Comparison of ENCODE assay signal across 8 cellular contexts in genomic region chr1:67430358-67431155, GRCh38. TPM values are rescaled to one million over a fixed set of nuclear protein-coding genes. Genes with fewer than 3 reads are reported as not detected.
DNase-seq lines count a peak whose midpoint lies in the region; ATAC-seq and TF ChIP-seq lines count a peak whose summit lies in the region.

TSS of gene SERBP1 (minus strand) at chr1:67430402. CDS start at chr1:67430300, 102 bp downstream.

- peak within 1 kb of the TSS; percentile 70 for H3K4me2 ChIP-seq in KMS-11

- H3K79me2 ChIP-seq in KMS-11 (ENCODE audit: insufficient read depth, low read depth) = peaks cover 47% of the 10 kb centered on the region

- peak within 1 kb of the TSS; percentile 78 for H2AFZ ChIP-seq in KMS-11 (ENCODE audit: low read depth)

- H3K4me1 ChIP-seq in KMS-11 (ENCODE audit: low read depth, poor library complexity, severe bottlenecking) (peaks cover 32% of the 10 kb centered on the region), Peyer's patch (peaks cover 0 to 24% (median 6%) of the 10 kb centered on the region in 4 donors), muscle layer of duodenum (ENCODE audit: control insufficient read depth in 1 of 2, insufficient read depth in 2 of 2, low read length in 2 of 2) (peaks cover 0 to 38% of the 10 kb centered on the region in 2 donors)

- peaks cover 31% of the 10 kb centered on the region for H4K20me1 ChIP-seq in KMS-11 (ENCODE audit: insufficient read depth)

- DNase-seq in DMS53 (lab: John Stamatoyannopoulos, UW) (peak; percentile 100), Peyer's patch (peak; percentile 96 to 98 (median 96))
- DNase-seq in activated T-cell treated with anti-CD3 and anti-CD28 coated beads, Interleukin-2, amount 50 U/mL, for 48 hours = peak; percentile 95 to 96
- DNase-seq in stimulated activated CD8-positive, alpha-beta memory T cell treated with anti-CD3 and anti-CD28 coated beads, Interleukin-7, amount 100 ng/mL, for 4 hours (ENCODE audit: low read depth in 2 of 2) = peak; percentile 93 to 96

- TF ChIP-seq POLR2A in Peyer's patch (IDR thresholded peaks at IDR 0.05) = peak; percentile 49 to 59

- peak within 1 kb of the TSS; percentile 85 for H3K4me3 ChIP-seq in KMS-11 (IDR thresholded peaks at IDR 0.05; ENCODE audit: insufficient read depth, low read depth, low read length)
- H3K4me3 ChIP-seq in Peyer's patch = peak within 1 kb of the TSS; percentile 72 to 95 (median 85)
- H3K4me3 ChIP-seq in muscle layer of duodenum (ENCODE audit: low read depth in 1 of 2, low read length in 2 of 2) = peak within 1 kb of the TSS; percentile 84 to 95

- peak within 1 kb of the TSS; percentile 99 for H3K9ac ChIP-seq in KMS-11

- TF ChIP-seq CTCF in KMS-11 (conservative IDR thresholded peaks at IDR 0.05; ENCODE audit: low read depth, low read length) = no peak
- no peak for TF ChIP-seq CTCF in Peyer's patch (IDR thresholded peaks at IDR 0.05)

- H3K36me3 ChIP-seq in KMS-11 (ENCODE audit: insufficient read depth) = peaks cover 9% of the 10 kb centered on the region; the same call in 1 of the 2 replicates
- peaks cover 0 to 8% (median 0%) of the 10 kb centered on the region in 3 donors for H3K36me3 ChIP-seq in Peyer's patch
- peaks cover 5 to 6% of the 10 kb centered on the region in 2 donors for H3K36me3 ChIP-seq in muscle layer of duodenum (ENCODE audit: control insufficient read depth in 1 of 2, insufficient read depth in 2 of 2, low read length in 2 of 2)

- H3K9me3 ChIP-seq in Peyer's patch (no peaks in the 10 kb centered on the region), muscle layer of duodenum (ENCODE audit: control insufficient read depth in 1 of 2, low read length in 2 of 2) (no peaks in the 10 kb centered on the region)

- H3K27ac ChIP-seq in KMS-11 = peak within 1 kb of the TSS; percentile 97
- H3K27ac ChIP-seq in Peyer's patch = peak within 1 kb of the TSS; percentile 90 to 95 (median 92)
- peak within 1 kb of the TSS; percentile 92 for H3K27ac ChIP-seq in muscle layer of duodenum (ENCODE audit: low read length)

- no peaks in the 10 kb centered on the region for H3K27me3 ChIP-seq in KMS-11 (ENCODE audit: insufficient read depth, low read depth)
- no peaks in the 10 kb centered on the region for H3K27me3 ChIP-seq in Peyer's patch
- H3K27me3 ChIP-seq in muscle layer of duodenum (ENCODE audit: low read depth, low read length) = no peaks in the 10 kb centered on the region

- peak; percentile 92 for ATAC-seq in GM21737 (IDR thresholded peaks at IDR 0.05; ENCODE audit: unreplicated experiment)
- peak; percentile 97 for ATAC-seq in esophagus mucosa

RNA-seq across cellular contexts. Expression of gene SERBP1, which starts in this region (rescaled TPM):
- total RNA-seq in Peyer's patch (100 to 1,000 TPM in 3 of 4 donors, 10 to 100 TPM in 1; 99.5 to 171 (median 103) TPM), esophagus mucosa (225 TPM)

Comparison
In these comparisons a context has a peak if more than half of its experiments do, and no peak if none do; other contexts are left out.
1. Peak in every context shown above with its lines: DNase-seq, ATAC-seq, H3K4me3 ChIP-seq and H3K27ac ChIP-seq.